ENCODE assay signal across 16 cellular contexts in the genomic region with DNA sequence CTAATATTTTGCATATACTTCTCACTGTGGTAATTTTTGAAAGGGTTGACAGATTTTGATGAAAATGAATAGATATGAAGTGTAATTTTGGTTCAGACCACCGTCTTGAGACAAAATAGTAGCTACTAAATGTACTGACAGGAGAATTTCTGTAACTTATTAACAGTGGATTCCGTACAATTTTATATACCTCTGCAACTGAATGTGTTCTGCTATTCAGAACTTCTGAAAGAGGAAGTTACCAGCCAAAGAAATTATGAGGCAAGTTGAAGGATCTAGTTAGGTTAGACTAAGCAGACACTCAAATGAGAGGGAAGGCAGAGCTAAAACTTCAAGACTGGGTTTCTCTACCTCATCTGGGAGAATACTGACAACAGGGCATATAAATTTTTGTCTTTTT. TPM values are rescaled to one million over a fixed set of nuclear protein-coding genes. Genes with fewer than 3 reads are reported as not detected.
DNase-seq lines count a peak whose midpoint lies in the region; ATAC-seq and TF ChIP-seq lines count a peak whose summit lies in the region.
"Had no signal": no experiment of that assay in that cellular context is flagged by ENCODE, and none has a peak within 500 bp of the region (broad histone marks: within the 10 kb centered on the region; RNA-seq: fewer than 3 reads in every experiment).

No MANE protein-coding gene starts in this region.

- no peak overlapping the region for H3K4me3 Mint-ChIP-seq in activated naive CD8-positive, alpha-beta T cell treated with anti-CD3 and anti-CD28 coated beads, Interleukin-2, amount 50 U/mL, for 24 hours
- no peak overlapping the region for H3K4me3 Mint-ChIP-seq in activated naive CD8-positive, alpha-beta T cell treated with anti-CD3 and anti-CD28 coated beads for 36 hours
- peak overlapping the region in 3 of 4 donors; percentile 3 to 71 (median 71) for H3K4me3 Mint-ChIP-seq in IgD-negative memory B cell
- H3K4me3 Mint-ChIP-seq: activated T-helper 1 cell treated with anti-CD3 and anti-CD28 coated beads, Interleukin-12 subunit alpha, Interleukin-12 subunit beta, Interleukin-2, Interleukin-4 antibody, amounts not matched to agents 30 ng/mL and 10 ng/mL and 1 ng/mL, durations not matched to agents 14 hours and 24 hours and 36 hours; neural crest cell; stimulated activated effector memory CD8-positive, alpha-beta T cell treated with anti-CD3 and anti-CD28 coated beads, Interleukin-12 subunit alpha, Interleukin-12 subunit beta, amount 100 ng/mL, for 72 hours had no signal

- no peak for ATAC-seq in activated naive CD8-positive, alpha-beta T cell treated with anti-CD3 and anti-CD28 coated beads, Interleukin-2, amount 50 U/mL, for 24 hours
- ATAC-seq in HG02852 (IDR thresholded peaks at IDR 0.05; ENCODE audit: unreplicated experiment), result peak; percentile 42
- no peak for ATAC-seq in omental fat pad (ENCODE audit: low FRiP score)
- ATAC-seq: HepG2; stimulated activated effector memory CD8-positive, alpha-beta T cell treated with anti-CD3 and anti-CD28 coated beads, Interleukin-12 subunit alpha, Interleukin-12 subunit beta, amount 100 ng/mL, for 72 hours had no signal

- peaks cover 22% of the 10 kb centered on the region for H3K4me1 Mint-ChIP-seq in activated naive CD8-positive, alpha-beta T cell treated with anti-CD3 and anti-CD28 coated beads, Interleukin-2, amount 50 U/mL, for 24 hours
- peaks cover 30% of the 10 kb centered on the region for H3K4me1 Mint-ChIP-seq in activated naive CD8-positive, alpha-beta T cell treated with anti-CD3 and anti-CD28 coated beads for 36 hours
- peaks cover 32 to 36% (median 34%) of the 10 kb centered on the region in 3 donors for H3K4me1 Mint-ChIP-seq in IgD-negative memory B cell

- H3K36me3 Mint-ChIP-seq in activated naive CD8-positive, alpha-beta T cell treated with anti-CD3 and anti-CD28 coated beads, Interleukin-2, amount 50 U/mL, for 24 hours (ENCODE audit: low read depth), result no peaks in the 10 kb centered on the region
- H3K36me3 Mint-ChIP-seq in activated naive CD8-positive, alpha-beta T cell treated with anti-CD3 and anti-CD28 coated beads for 36 hours, result peaks cover 1% of the 10 kb centered on the region
- no peaks in the 10 kb centered on the region for H3K36me3 Mint-ChIP-seq in IgD-negative memory B cell
- H3K36me3 Mint-ChIP-seq: stimulated activated effector memory CD8-positive, alpha-beta T cell treated with anti-CD3 and anti-CD28 coated beads, Interleukin-12 subunit alpha, Interleukin-12 subunit beta, amount 100 ng/mL, for 72 hours had no signal

- peaks cover 7% of the 10 kb centered on the region for H3K27me3 Mint-ChIP-seq in activated naive CD8-positive, alpha-beta T cell treated with anti-CD3 and anti-CD28 coated beads, Interleukin-2, amount 50 U/mL, for 24 hours
- H3K27me3 Mint-ChIP-seq in activated naive CD8-positive, alpha-beta T cell treated with anti-CD3 and anti-CD28 coated beads for 36 hours, result peaks cover 32% of the 10 kb centered on the region
- no peaks in the 10 kb centered on the region for H3K27me3 Mint-ChIP-seq in IgD-negative memory B cell

- no peak for TF ChIP-seq CTCF in omental fat pad (IDR thresholded peaks at IDR 0.05)

- DNase-seq in activated naive CD8-positive, alpha-beta T cell treated with anti-CD3 and anti-CD28 coated beads, Interleukin-2, amount 50 U/mL, for 24 hours, result no peak
- no peak for DNase-seq in activated naive CD8-positive, alpha-beta T cell treated with anti-CD3 and anti-CD28 coated beads for 36 hours
- DNase-seq in NK-92 treated with Interleukin-12 subunit alpha and Interleukin-12 subunit beta, amount 100 ng/mL, for 24 hours (lab: John Stamatoyannopoulos, UW), result no peak
- DNase-seq in cerebellar cortex (ENCODE audit: low spot score) (no peak), omental fat pad (ENCODE audit: low spot score) (no peak), UCSD-AML1 (lab: John Stamatoyannopoulos, UW; ENCODE audit: unreplicated experiment) (no peak)
- DNase-seq: central memory CD4-positive, alpha-beta T cell; DND-41; islet precursor cell; stimulated activated CD4-positive, alpha-beta T cell treated with anti-CD3 and anti-CD28 coated beads, Interleukin-15, amount 100 ng/mL, for 24 hours had no signal

- no peaks in the 10 kb centered on the region for H3K9me3 Mint-ChIP-seq in activated naive CD8-positive, alpha-beta T cell treated with anti-CD3 and anti-CD28 coated beads, Interleukin-2, amount 50 U/mL, for 24 hours
- H3K9me3 Mint-ChIP-seq in activated naive CD8-positive, alpha-beta T cell treated with anti-CD3 and anti-CD28 coated beads for 36 hours, result no peaks in the 10 kb centered on the region
- no peaks in the 10 kb centered on the region for H3K9me3 Mint-ChIP-seq in IgD-negative memory B cell
- H3K9me3 Mint-ChIP-seq: activated T-helper 1 cell treated with anti-CD3 and anti-CD28 coated beads, Interleukin-12 subunit alpha, Interleukin-12 subunit beta, Interleukin-2, Interleukin-4 antibody, amounts not matched to agents 30 ng/mL and 10 ng/mL and 1 ng/mL, durations not matched to agents 14 hours and 24 hours and 36 hours; stimulated activated effector memory CD8-positive, alpha-beta T cell treated with anti-CD3 and anti-CD28 coated beads, Interleukin-12 subunit alpha, Interleukin-12 subunit beta, amount 100 ng/mL, for 72 hours had no signal

- H3K27ac Mint-ChIP-seq in activated naive CD8-positive, alpha-beta T cell treated with anti-CD3 and anti-CD28 coated beads, Interleukin-2, amount 50 U/mL, for 24 hours, result peak overlapping the region; percentile 13
- H3K27ac Mint-ChIP-seq in activated naive CD8-positive, alpha-beta T cell treated with anti-CD3 and anti-CD28 coated beads for 36 hours, result no peak overlapping the region
- H3K27ac Mint-ChIP-seq in IgD-negative memory B cell, result no peak overlapping the region
- H3K27ac Mint-ChIP-seq: activated T-helper 1 cell treated with anti-CD3 and anti-CD28 coated beads, Interleukin-12 subunit alpha, Interleukin-12 subunit beta, Interleukin-2, Interleukin-4 antibody, amounts not matched to agents 30 ng/mL and 10 ng/mL and 1 ng/mL, durations not matched to agents 14 hours and 24 hours and 36 hours; stimulated activated effector memory CD8-positive, alpha-beta T cell treated with anti-CD3 and anti-CD28 coated beads, Interleukin-12 subunit alpha, Interleukin-12 subunit beta, amount 100 ng/mL, for 72 hours had no signal

RNA-seq across cellular contexts. Expression of gene GAP43, which starts 29.4 kb away (rescaled TPM):
- under 1 TPM in 1 of 2 experiments, not detected in 1; 0.16 TPM for total RNA-seq in activated naive CD8-positive, alpha-beta T cell treated with anti-CD3 and anti-CD28 coated beads for 36 hours
- polyA plus RNA-seq in IgD-negative memory B cell, result not detected
- total RNA-seq in omental fat pad, result under 1 TPM in 1 of 4 donors, not detected in 3; 0.36 TPM
- total RNA-seq: activated T-helper 1 cell treated with anti-CD3 and anti-CD28 coated beads, Interleukin-12 subunit alpha, Interleukin-12 subunit beta, Interleukin-2, Interleukin-4 antibody, amounts not matched to agents 30 ng/mL and 10 ng/mL and 1 ng/mL, durations not matched to agents 14 hours and 24 hours and 36 hours; HepG2 had no signal
- polyA plus RNA-seq: HepG2 had no signal

Comparison
In these comparisons a context has a peak if more than half of its experiments do, and no peak if none do; other contexts are left out.
1. H3K4me3 Mint-ChIP-seq: peak in IgD-negative memory B cell (3 of 4); none in activated naive CD8-positive, alpha-beta T cell treated with anti-CD3 and anti-CD28 coated beads, Interleukin-2, amount 50 U/mL, for 24 hours (single experiment) and activated naive CD8-positive, alpha-beta T cell treated with anti-CD3 and anti-CD28 coated beads for 36 hours (single experiment).